22 cellular contexts compared by ENCODE assay signal in genomic region chr9:116202219-116202912, GRCh38. TPM values are rescaled to one million over a fixed set of nuclear protein-coding genes. Genes with fewer than 3 reads are reported as not detected.
"Had no signal": no experiment of that assay in that cellular context is flagged by ENCODE, and none has a peak within 500 bp of the region (broad histone marks: within the 10 kb centered on the region; RNA-seq: fewer than 3 reads in every experiment).

No MANE protein-coding gene starts in this region.

- H3K27me3 ChIP-seq: suprapubic skin had no signal

- H3K4me3 ChIP-seq: coronary artery, left ventricle myocardium inferior, psoas muscle, skin epidermis, suprapubic skin had no signal

- H3K36me3 ChIP-seq: suprapubic skin had no signal

- DNase-seq: activated CD4-positive, alpha-beta T cell treated with anti-CD3 and anti-CD28 coated beads, Interleukin-2, amount 10 ng/mL, durations not matched to agents 24 days and 14 days; activated CD8-positive, alpha-beta T cell treated with anti-CD3 and anti-CD28 coated beads, Interleukin-2, amount 10 ng/mL, durations not matched to agents 7 days and 5 days; activated naive CD4-positive, alpha-beta T cell treated with Interleukin-2 at 50 U/mL for 16 hours; activated naive CD8-positive, alpha-beta T cell treated with anti-CD3 and anti-CD28 coated beads, Interleukin-2, amount 10 ng/mL, durations not matched to agents 7 days and 5 days; activated T-cell treated with anti-CD3 and anti-CD28 coated beads, Interleukin-2, amount 50 U/mL, for 24 hours; amygdala; head of caudate nucleus; kidney; left ventricle myocardium inferior; nephron progenitor cell; nucleus accumbens; psoas muscle; right cardiac atrium; stimulated activated CD4-positive, alpha-beta T cell treated with anti-CD3 and anti-CD28 coated beads, Interleukin-15, amount 100 ng/mL, for 24 hours; stimulated activated CD4-positive, alpha-beta T cell treated with anti-CD3 and anti-CD28 coated beads, Interleukin-2, amount 100 ng/mL, for 48 hours; stimulated activated naive CD8-positive, alpha-beta T cell treated with anti-CD3 and anti-CD28 coated beads, Interleukin-15, amount 100 ng/mL, for 72 hours; T-cell had no signal

- FAIRE-seq: frontal cortex, kidney had no signal

- ATAC-seq: activated CD8-positive, alpha-beta T cell treated with anti-CD3 and anti-CD28 coated beads, Interleukin-2, amount 10 ng/mL, durations not matched to agents 7 days and 5 days; psoas muscle; right cardiac atrium; stimulated activated naive CD8-positive, alpha-beta T cell treated with anti-CD3 and anti-CD28 coated beads, Interleukin-15, amount 100 ng/mL, for 72 hours; T-cell had no signal

- H3K27ac ChIP-seq: coronary artery, left ventricle myocardium inferior, psoas muscle, skin epidermis, suprapubic skin had no signal

- H3K4me1 ChIP-seq: left ventricle myocardium inferior, psoas muscle, suprapubic skin had no signal

- H3K9me3 ChIP-seq: left ventricle myocardium inferior, psoas muscle, suprapubic skin had no signal

RNA-seq across cellular contexts. Expression of gene PAPPA, which starts 48.8 kb away (rescaled TPM):
- total RNA-seq: activated CD4-positive, alpha-beta T cell treated with anti-CD3 and anti-CD28 coated beads, Interleukin-2, amount 10 ng/mL, durations not matched to agents 24 days and 14 days; activated CD8-positive, alpha-beta T cell treated with anti-CD3 and anti-CD28 coated beads, Interleukin-2, amount 10 ng/mL, durations not matched to agents 7 days and 5 days; activated naive CD8-positive, alpha-beta T cell treated with anti-CD3 and anti-CD28 coated beads, Interleukin-2, amount 10 ng/mL, durations not matched to agents 7 days and 5 days; activated T-helper 2 cell treated with anti-CD3 and anti-CD28 coated beads, Interferon-gamma antibody, Interleukin-2, Interleukin-4, amounts not matched to agents 10 μg/mL and 5 μg/mL and 100 μg/mL, durations not matched to agents 14 hours and 24 hours and 36 hours had no signal
